In genomic region chr3:171960159-171960558, GRCh38 we compare ENCODE assay signal across 22 cellular contexts.
DNase-seq lines count a peak whose midpoint lies in the region; ATAC-seq, FAIRE-seq and TF ChIP-seq lines count a peak whose summit lies in the region.
"Had no signal": no experiment of that assay in that cellular context is flagged by ENCODE, and none has a peak within 500 bp of the region (broad histone marks: within the 10 kb centered on the region; RNA-seq: fewer than 3 reads in every experiment).

No MANE protein-coding gene starts in this region.

- no peak overlapping the region for H3K4me2 ChIP-seq in HepG2 (ENCODE audit: low read depth, low read length)

- BruUV-seq in HepG2 (replicated peaks; lab: Mats Ljungman, UMichigan): no TSS peak

- H3K9me3 ChIP-seq in HepG2 (ENCODE audit: low read length): no peaks in the 10 kb centered on the region
- H3K9me3 ChIP-seq: gastrocnemius medialis, psoas muscle, stomach had no signal

- peak overlapping the region; percentile 61 for H3K27ac ChIP-seq in HepG2 (ENCODE audit: extremely low read length, insufficient read depth, low read length)
- H3K27ac ChIP-seq: gastrocnemius medialis, psoas muscle, stomach had no signal

- H3K36me3 ChIP-seq in HepG2 (replicated peaks in 1 of 2; ENCODE audit: control insufficient read depth in 1 of 2, insufficient read depth in 2 of 2, low read length in 2 of 2): no peaks in the 10 kb centered on the region
- H3K36me3 ChIP-seq: gastrocnemius medialis, stomach had no signal

- peaks cover 21% of the 10 kb centered on the region for H3K4me1 Mint-ChIP-seq in stimulated activated naive CD8-positive, alpha-beta T cell treated with anti-CD3 and anti-CD28 coated beads, Interleukin-15, amount 100 ng/mL, for 72 hours

- H3K27ac Mint-ChIP-seq in stimulated activated naive CD8-positive, alpha-beta T cell treated with anti-CD3 and anti-CD28 coated beads, Interleukin-15, amount 100 ng/mL, for 72 hours: no peak overlapping the region

- no peak for TF ChIP-seq CTCF in HepG2 (CRISPR knock-in tag; IDR thresholded peaks at IDR 0.05)

- H3K79me2 ChIP-seq in HepG2 (ENCODE audit: insufficient read depth, low read length): no peaks in the 10 kb centered on the region

- no peak overlapping the region for H3K4me3 ChIP-seq in HepG2 (replicated peaks in 1 of 3; ENCODE audit: insufficient read depth in 1 of 3, low read depth in 2 of 3, low read length in 3 of 3)
- H3K4me3 ChIP-seq: gastrocnemius medialis, psoas muscle, skin epidermis, stomach had no signal

- H3K9ac ChIP-seq in HepG2 (ENCODE audit: insufficient read depth, low read depth, low read length): no peak overlapping the region

- DNase-seq in NOMO-1 treated with DMSO at 0.1 percent for 48 hours (lab: John Stamatoyannopoulos, UW; ENCODE audit: unreplicated experiment) (peak; percentile 42), NOMO-1 treated with dmso at 0.1 percent for 144 hours (lab: John Stamatoyannopoulos, UW; ENCODE audit: unreplicated experiment) (no peak), UCSD-AML1 (lab: John Stamatoyannopoulos, UW; ENCODE audit: unreplicated experiment) (peak; percentile 19), HepG2 (ENCODE audit: low spot score) (no peak), NCI-H1048 (lab: John Stamatoyannopoulos, UW) (no peak), COR-L47 (lab: John Stamatoyannopoulos, UW) (no peak)
- no peak for DNase-seq in stimulated activated naive CD8-positive, alpha-beta T cell treated with anti-CD3 and anti-CD28 coated beads, Interleukin-15, amount 100 ng/mL, for 72 hours
- DNase-seq: activated CD4-positive, alpha-beta T cell treated with anti-CD3 and anti-CD28 coated beads, Interleukin-2, amount 50 U/mL, for 1 hour; activated gamma-delta T cell treated with Interleukin-2 at 50 U/mL for 16 hours; amygdala; gastrocnemius medialis; mesenchymal stem cell; naive thymus-derived CD8-positive, alpha-beta T cell; NCI-H1105; NCI-H2081 treated with DMSO at 0.1 percent for 48 hours; NCI-H524; psoas muscle; SHP77 had no signal

- no peaks in the 10 kb centered on the region for H3K9me3 Mint-ChIP-seq in stimulated activated naive CD8-positive, alpha-beta T cell treated with anti-CD3 and anti-CD28 coated beads, Interleukin-15, amount 100 ng/mL, for 72 hours
- H3K9me3 Mint-ChIP-seq: naive thymus-derived CD8-positive, alpha-beta T cell had no signal

- peaks cover 74% of the 10 kb centered on the region for H3K4me1 ChIP-seq in HepG2 (ENCODE audit: insufficient read depth, low read length)
- H3K4me1 ChIP-seq: gastrocnemius medialis, psoas muscle had no signal

- TF ChIP-seq EP300 in HepG2 (IDR thresholded peaks at IDR 0.05; ENCODE audit: low read depth in 2 of 2, low read length in 2 of 2) (no peak), HepG2 (CRISPR knock-in tag; IDR thresholded peaks at IDR 0.05; ENCODE audit: borderline replicate concordance) (no peak)

- no peak for TF ChIP-seq POLR2A in HepG2 (IDR thresholded peaks at IDR 0.05; ENCODE audit: insufficient read depth in 1 of 2, low read depth in 2 of 2, low read length in 2 of 2)

- ATAC-seq in HepG2 (no peak), HG03280 (IDR thresholded peaks at IDR 0.05; ENCODE audit: unreplicated experiment) (no peak)
- ATAC-seq in stimulated activated naive CD8-positive, alpha-beta T cell treated with anti-CD3 and anti-CD28 coated beads, Interleukin-15, amount 100 ng/mL, for 72 hours: no peak
- ATAC-seq: gastrocnemius medialis; naive thymus-derived CD8-positive, alpha-beta T cell; psoas muscle had no signal

- no peak for FAIRE-seq in HepG2 (lab: Jason Lieb, UNC)

- no peaks in the 10 kb centered on the region for H4K20me1 ChIP-seq in HepG2 (ENCODE audit: insufficient read depth, low read length)

- no peaks in the 10 kb centered on the region for H3K27me3 Mint-ChIP-seq in stimulated activated naive CD8-positive, alpha-beta T cell treated with anti-CD3 and anti-CD28 coated beads, Interleukin-15, amount 100 ng/mL, for 72 hours
- H3K27me3 Mint-ChIP-seq: type B pancreatic cell had no signal

- in situ Hi-C loops in HepG2 (cut with HindIII; ENCODE audit: extremely low pct_ligation_motif_present, low pct_unique_long_range_greater_than_20kb): no loop called here

- H3K27me3 ChIP-seq in HepG2 (ENCODE audit: control insufficient read depth in 1 of 2, insufficient read depth in 2 of 2, low read length in 2 of 2): no peaks in the 10 kb centered on the region
- H3K27me3 ChIP-seq: gastrocnemius medialis, stomach had no signal

- TF ChIP-seq RAD21 in HepG2 (CRISPR knock-in tag; IDR thresholded peaks at IDR 0.05): no peak

- CTCF ChIA-PET in HepG2 (lab: Yijun Ruan, JAX; ENCODE audit: low intra/inter-chr PET ratio, low total read pairs): no interaction called here

- H3K4me3 Mint-ChIP-seq in stimulated activated naive CD8-positive, alpha-beta T cell treated with anti-CD3 and anti-CD28 coated beads, Interleukin-15, amount 100 ng/mL, for 72 hours: peak overlapping the region; percentile 17 to 34
- H3K4me3 Mint-ChIP-seq: naive thymus-derived CD8-positive, alpha-beta T cell; type B pancreatic cell had no signal

- intact Hi-C loops in HepG2 (cut with micrococcal nuclease; ENCODE audit: unreplicated experiment): no loop called here

- no peak overlapping the region for H2AFZ ChIP-seq in HepG2 (ENCODE audit: low read length)

- POLR2A ChIA-PET in HepG2 (lab: Yijun Ruan, JAX): no interaction called here

- 95% methylated on average over 4 of the region's 4 CpGs for WGBS in HepG2 (ENCODE audit: low lambda C conversion rate)

TF ChIP-seq in HepG2, 621 proteins besides CTCF, POLR2A, EP300 and RAD21 (continues in another document):
- no peak for TF ChIP-seq PLRG1 (conservative IDR thresholded peaks at IDR 0.05)
- TF ChIP-seq, protein P1, sequence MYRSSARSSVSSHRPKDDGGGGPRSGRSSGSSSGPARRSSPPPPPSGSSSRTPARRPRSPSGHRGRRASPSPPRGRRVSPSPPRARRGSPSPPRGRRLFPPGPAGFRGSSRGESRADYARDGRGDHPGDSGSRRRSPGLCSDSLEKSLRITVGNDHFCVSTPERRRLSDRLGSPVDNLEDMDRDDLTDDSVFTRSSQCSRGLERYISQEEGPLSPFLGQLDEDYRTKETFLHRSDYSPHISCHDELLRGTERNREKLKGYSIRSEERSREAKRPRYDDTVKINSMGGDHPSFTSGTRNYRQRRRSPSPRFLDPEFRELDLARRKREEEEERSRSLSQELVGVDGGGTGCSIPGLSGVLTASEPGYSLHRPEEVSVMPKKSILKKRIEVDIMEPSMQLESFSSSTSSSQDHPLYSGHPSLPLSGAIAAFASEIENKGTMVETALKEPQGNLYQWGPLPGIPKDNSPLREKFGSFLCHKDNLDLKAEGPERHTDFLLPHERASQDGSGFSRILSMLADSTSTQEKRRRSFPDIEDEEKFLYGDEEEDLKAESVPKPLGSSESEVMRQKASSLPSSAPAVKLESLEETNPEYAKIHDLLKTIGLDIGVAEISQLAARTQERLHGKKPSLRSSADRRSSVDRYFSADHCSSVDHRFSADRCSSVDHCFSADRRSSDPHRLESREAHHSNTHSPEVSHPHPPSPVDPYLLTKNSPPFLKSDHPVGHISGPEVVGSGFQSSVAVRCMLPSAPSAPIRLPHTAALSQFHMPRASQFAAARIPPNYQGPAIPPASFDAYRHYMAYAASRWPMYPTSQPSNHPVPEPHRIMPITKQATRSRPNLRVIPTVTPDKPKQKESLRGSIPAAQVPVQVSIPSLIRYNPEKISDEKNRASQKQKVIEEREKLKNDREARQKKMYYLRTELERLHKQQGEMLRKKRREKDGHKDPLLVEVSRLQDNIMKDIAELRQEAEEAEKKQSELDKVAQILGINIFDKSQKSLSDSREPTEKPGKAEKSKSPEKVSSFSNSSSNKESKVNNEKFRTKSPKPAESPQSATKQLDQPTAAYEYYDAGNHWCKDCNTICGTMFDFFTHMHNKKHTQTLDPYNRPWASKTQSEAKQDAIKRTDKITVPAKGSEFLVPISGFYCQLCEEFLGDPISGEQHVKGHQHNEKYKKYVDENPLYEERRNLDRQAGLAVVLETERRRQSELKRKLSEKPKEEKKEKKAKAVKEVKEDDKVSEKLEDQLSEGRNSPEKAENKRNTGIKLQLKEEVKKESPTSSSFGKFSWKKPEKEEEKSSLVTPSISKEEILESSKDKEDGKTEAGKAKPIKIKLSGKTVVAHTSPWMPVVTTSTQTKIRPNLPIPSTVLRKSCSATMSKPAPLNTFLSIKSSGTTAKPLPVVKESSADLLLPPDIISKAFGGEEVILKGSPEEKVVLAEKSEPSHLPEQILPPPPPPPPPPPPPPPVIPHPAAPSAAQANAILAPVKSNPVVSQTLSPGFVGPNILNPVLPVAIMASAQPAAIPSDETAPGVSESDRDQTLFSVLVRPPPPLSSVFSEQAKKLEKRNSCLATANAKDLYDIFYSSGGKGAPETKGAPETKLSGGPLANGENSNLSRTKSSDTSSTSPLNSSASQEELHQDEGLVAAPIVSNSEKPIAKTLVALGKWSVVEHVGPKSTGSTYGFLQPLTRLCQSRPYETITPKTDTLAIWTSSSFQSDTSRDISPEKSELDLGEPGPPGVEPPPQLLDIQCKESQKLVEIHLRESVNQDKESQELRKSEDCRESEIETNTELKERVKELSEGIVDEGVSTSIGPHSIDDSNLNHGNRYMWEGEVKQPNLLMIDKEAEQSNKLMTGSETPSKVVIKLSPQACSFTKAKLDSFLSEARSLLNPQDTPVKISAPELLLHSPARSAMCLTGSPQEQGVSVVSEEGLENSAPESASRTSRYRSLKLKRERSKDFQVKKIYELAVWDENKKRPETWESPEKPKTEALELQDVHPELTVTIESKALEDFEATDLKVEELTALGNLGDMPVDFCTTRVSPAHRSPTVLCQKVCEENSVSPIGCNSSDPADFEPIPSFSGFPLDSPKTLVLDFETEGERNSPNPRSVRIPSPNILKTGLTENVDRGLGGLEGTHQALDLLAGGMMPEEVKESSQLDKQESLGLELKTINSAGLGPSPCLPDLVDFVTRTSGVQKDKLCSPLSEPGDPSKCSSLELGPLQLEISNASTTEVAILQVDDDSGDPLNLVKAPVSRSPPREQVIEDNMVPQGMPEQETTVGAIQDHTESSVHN (CRISPR knock-in tag; IDR thresholded peaks at IDR 0.05): no peak
- TF ChIP-seq JDP2 (CRISPR knock-in tag; IDR thresholded peaks at IDR 0.05; ENCODE audit: borderline replicate concordance): no peak
- TF ChIP-seq ZNF33A (CRISPR knock-in tag; IDR thresholded peaks at IDR 0.05; ENCODE audit: borderline replicate concordance): no peak
- TF ChIP-seq MYC (CRISPR knock-in tag; IDR thresholded peaks at IDR 0.05; ENCODE audit: borderline replicate concordance): no peak
- no peak for TF ChIP-seq GTF3A (CRISPR knock-in tag; conservative IDR thresholded peaks at IDR 0.05)
- TF ChIP-seq NPAS2 (CRISPR knock-in tag; IDR thresholded peaks at IDR 0.05; ENCODE audit: borderline replicate concordance): no peak
- TF ChIP-seq SP1 (IDR thresholded peaks at IDR 0.05): no peak
- no peak for TF ChIP-seq SP1 (CRISPR knock-in tag; IDR thresholded peaks at IDR 0.05)
- TF ChIP-seq ZNF34 (CRISPR knock-in tag; IDR thresholded peaks at IDR 0.05; ENCODE audit: borderline replicate concordance): no peak
- no peak for TF ChIP-seq MTA1 (CRISPR knock-in tag; IDR thresholded peaks at IDR 0.05; ENCODE audit: borderline replicate concordance)
- TF ChIP-seq ZNF816 (CRISPR knock-in tag; IDR thresholded peaks at IDR 0.05; ENCODE audit: borderline replicate concordance): no peak
- no peak for TF ChIP-seq IKZF1 (IDR thresholded peaks at IDR 0.05)
- no peak for TF ChIP-seq SUZ12 (IDR thresholded peaks at IDR 0.05; ENCODE audit: low read depth, low read length)

Comparison
In these comparisons a context has a peak if more than half of its experiments do, and no peak if none do; other contexts are left out.
1. DNase-seq: peak in NOMO-1 treated with DMSO at 0.1 percent for 48 hours (single experiment) and UCSD-AML1 (single experiment); none in NOMO-1 treated with dmso at 0.1 percent for 144 hours (single experiment), HepG2 (single experiment), stimulated activated naive CD8-positive, alpha-beta T cell treated with anti-CD3 and anti-CD28 coated beads, Interleukin-15, amount 100 ng/mL, for 72 hours (0 of 2), NCI-H1048 (single experiment) and COR-L47 (single experiment).